20 cellular contexts compared by ENCODE assay signal in genomic region chr2:38791747-38792146, GRCh38.
"Had no signal": no experiment of that assay in that cellular context is flagged by ENCODE, and none has a peak within 500 bp of the region (broad histone marks: within the 10 kb centered on the region; RNA-seq: fewer than 3 reads in every experiment).

No MANE protein-coding gene starts in this region.

- H3K27me3 Mint-ChIP-seq: activated CD8-positive, alpha-beta memory T cell treated with anti-CD3 and anti-CD28 coated beads, Interleukin-2, amount 10 ng/mL, durations not matched to agents 7 days and 5 days; activated T-cell treated with anti-CD3 and anti-CD28 coated beads, Interleukin-2, amount 50 U/mL, for 24 hours; brain; central memory CD8-positive, alpha-beta T cell had no signal

- H3K27ac ChIP-seq: gastrocnemius medialis, hepatocyte, thoracic aorta had no signal

- H3K79me2 ChIP-seq: hepatocyte had no signal

- H3K4me2 ChIP-seq: hepatocyte had no signal

- H3K4me3 ChIP-seq: gastrocnemius medialis, hepatocyte, stomach, thoracic aorta had no signal

- H3K9me3 ChIP-seq: gastrocnemius medialis, stomach, thoracic aorta had no signal

- FAIRE-seq: TTC549, urothelium cell line had no signal

- H3K36me3 Mint-ChIP-seq: activated CD8-positive, alpha-beta memory T cell treated with anti-CD3 and anti-CD28 coated beads, Interleukin-2, amount 10 ng/mL, durations not matched to agents 7 days and 5 days; activated naive CD4-positive, alpha-beta T cell treated with anti-CD3 and anti-CD28 coated beads, Interleukin-2, amount 50 U/mL, for 72 hours; brain had no signal

- H3K27me3 ChIP-seq: gastrocnemius medialis, hepatocyte, stomach had no signal

- H3K27ac Mint-ChIP-seq: activated CD8-positive, alpha-beta memory T cell treated with anti-CD3 and anti-CD28 coated beads, Interleukin-2, amount 10 ng/mL, durations not matched to agents 7 days and 5 days; activated naive CD4-positive, alpha-beta T cell treated with anti-CD3 and anti-CD28 coated beads, Interleukin-2, amount 50 U/mL, for 72 hours; activated T-cell treated with anti-CD3 and anti-CD28 coated beads, Interleukin-2, amount 50 U/mL, for 24 hours; brain had no signal

- H3K36me3 ChIP-seq: gastrocnemius medialis, stomach, thoracic aorta had no signal

- ATAC-seq: activated CD8-positive, alpha-beta memory T cell treated with anti-CD3 and anti-CD28 coated beads, Interleukin-2, amount 10 ng/mL, durations not matched to agents 7 days and 5 days; activated naive CD4-positive, alpha-beta T cell treated with anti-CD3 and anti-CD28 coated beads, Interleukin-2, amount 50 U/mL, for 72 hours; gastrocnemius medialis; left ventricle myocardium superior had no signal

- H3K9me3 Mint-ChIP-seq: activated naive CD4-positive, alpha-beta T cell treated with anti-CD3 and anti-CD28 coated beads, Interleukin-2, amount 50 U/mL, for 72 hours; activated T-cell treated with anti-CD3 and anti-CD28 coated beads, Interleukin-2, amount 50 U/mL, for 24 hours; central memory CD8-positive, alpha-beta T cell had no signal

- H3K4me1 ChIP-seq: gastrocnemius medialis had no signal

- H3K4me3 Mint-ChIP-seq: activated CD8-positive, alpha-beta memory T cell treated with anti-CD3 and anti-CD28 coated beads, Interleukin-2, amount 10 ng/mL, durations not matched to agents 7 days and 5 days; activated T-cell treated with anti-CD3 and anti-CD28 coated beads, Interleukin-2, amount 50 U/mL, for 24 hours; brain; central memory CD8-positive, alpha-beta T cell had no signal

- H2AFZ ChIP-seq: hepatocyte had no signal

- DNase-seq: activated CD4-positive, alpha-beta T cell treated with anti-CD3 and anti-CD28 coated beads, Interleukin-2, amount 50 U/mL, for 48 hours; activated CD4-positive, CD25-positive, alpha-beta regulatory T cell treated with anti-CD3 and anti-CD28 coated beads, Interleukin-2, amount 50 U/mL, for 72 hours; activated CD8-positive, alpha-beta memory T cell treated with anti-CD3 and anti-CD28 coated beads, Interleukin-2, amount 10 ng/mL, durations not matched to agents 7 days and 5 days; activated effector memory CD4-positive, alpha-beta T cell treated with anti-CD3 and anti-CD28 coated beads, Interleukin-2, amount 50 U/mL, for 16 hours; activated T-cell treated with anti-CD3 and anti-CD28 coated beads, Interleukin-2, amount 50 U/mL, for 24 hours; amniotic stem cell; cortex of kidney; effector CD8-positive, alpha-beta T cell; gastrocnemius medialis; left ventricle myocardium superior; mesendoderm; stimulated activated CD4-positive, alpha-beta T cell treated with anti-CD3 and anti-CD28 coated beads, Interleukin-4, amount 100 ng/mL, for 24 hours; stomach had no signal

- H3K4me1 Mint-ChIP-seq: activated CD8-positive, alpha-beta memory T cell treated with anti-CD3 and anti-CD28 coated beads, Interleukin-2, amount 10 ng/mL, durations not matched to agents 7 days and 5 days; brain; central memory CD8-positive, alpha-beta T cell had no signal
